ENCODE assay signal across 1 cellular context in the genomic region with DNA sequence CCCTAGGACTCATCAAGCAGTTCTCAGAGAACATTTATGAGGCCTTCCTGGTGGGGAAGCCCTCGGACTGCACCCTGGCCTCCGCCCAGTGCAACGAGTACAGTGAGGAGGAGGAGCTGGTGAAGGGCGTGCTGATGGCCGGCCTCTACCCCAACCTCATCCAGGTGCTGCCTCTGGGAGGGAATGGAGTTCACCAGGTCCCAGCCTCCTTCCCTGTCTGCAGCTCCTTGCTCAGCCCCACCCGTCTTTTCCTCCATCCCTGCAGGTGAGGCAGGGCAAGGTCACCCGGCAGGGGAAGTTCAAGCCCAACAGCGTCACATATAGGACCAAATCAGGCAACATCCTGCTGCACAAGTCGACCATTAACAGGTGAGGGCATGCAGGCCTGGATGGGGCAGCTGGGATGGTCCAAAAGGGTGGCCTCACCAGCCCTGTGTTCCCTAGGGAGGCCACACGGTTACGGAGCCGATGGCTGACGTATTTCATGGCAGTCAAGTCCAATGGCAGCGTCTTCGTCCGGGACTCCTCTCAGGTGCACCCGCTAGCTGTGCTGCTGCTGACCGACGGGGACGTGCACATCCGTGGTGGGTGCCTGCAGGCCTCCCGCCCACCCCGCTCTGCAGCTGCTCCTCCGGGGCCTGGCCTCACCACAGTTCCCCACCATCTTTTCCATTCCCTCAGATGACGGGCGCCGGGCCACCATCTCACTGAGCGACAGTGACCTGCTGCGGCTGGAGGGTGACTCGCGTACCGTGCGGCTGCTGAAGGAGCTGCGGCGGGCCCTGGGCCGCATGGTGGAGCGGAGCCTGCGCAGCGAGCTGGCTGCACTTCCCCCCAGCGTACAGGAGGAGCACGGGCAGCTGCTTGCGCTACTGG.
TF ChIP-seq lines count a peak whose summit lies in the region.

No MANE protein-coding gene starts in this region.

TF ChIP-seq in neural cell, 6 proteins besides CTCF, POLR2A, EP300 and RAD21:
- TF ChIP-seq POLR2AphosphoS5 (IDR thresholded peaks at IDR 0.05): peak; percentile 25
- TF ChIP-seq, protein P1, sequence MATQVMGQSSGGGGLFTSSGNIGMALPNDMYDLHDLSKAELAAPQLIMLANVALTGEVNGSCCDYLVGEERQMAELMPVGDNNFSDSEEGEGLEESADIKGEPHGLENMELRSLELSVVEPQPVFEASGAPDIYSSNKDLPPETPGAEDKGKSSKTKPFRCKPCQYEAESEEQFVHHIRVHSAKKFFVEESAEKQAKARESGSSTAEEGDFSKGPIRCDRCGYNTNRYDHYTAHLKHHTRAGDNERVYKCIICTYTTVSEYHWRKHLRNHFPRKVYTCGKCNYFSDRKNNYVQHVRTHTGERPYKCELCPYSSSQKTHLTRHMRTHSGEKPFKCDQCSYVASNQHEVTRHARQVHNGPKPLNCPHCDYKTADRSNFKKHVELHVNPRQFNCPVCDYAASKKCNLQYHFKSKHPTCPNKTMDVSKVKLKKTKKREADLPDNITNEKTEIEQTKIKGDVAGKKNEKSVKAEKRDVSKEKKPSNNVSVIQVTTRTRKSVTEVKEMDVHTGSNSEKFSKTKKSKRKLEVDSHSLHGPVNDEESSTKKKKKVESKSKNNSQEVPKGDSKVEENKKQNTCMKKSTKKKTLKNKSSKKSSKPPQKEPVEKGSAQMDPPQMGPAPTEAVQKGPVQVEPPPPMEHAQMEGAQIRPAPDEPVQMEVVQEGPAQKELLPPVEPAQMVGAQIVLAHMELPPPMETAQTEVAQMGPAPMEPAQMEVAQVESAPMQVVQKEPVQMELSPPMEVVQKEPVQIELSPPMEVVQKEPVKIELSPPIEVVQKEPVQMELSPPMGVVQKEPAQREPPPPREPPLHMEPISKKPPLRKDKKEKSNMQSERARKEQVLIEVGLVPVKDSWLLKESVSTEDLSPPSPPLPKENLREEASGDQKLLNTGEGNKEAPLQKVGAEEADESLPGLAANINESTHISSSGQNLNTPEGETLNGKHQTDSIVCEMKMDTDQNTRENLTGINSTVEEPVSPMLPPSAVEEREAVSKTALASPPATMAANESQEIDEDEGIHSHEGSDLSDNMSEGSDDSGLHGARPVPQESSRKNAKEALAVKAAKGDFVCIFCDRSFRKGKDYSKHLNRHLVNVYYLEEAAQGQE (IDR thresholded peaks at IDR 0.05; ENCODE audit: borderline replicate concordance): no peak
